In genomic region chr2:223943135-223943534, GRCh38 we compare ENCODE assay signal across 2 cellular contexts.
TF ChIP-seq lines count a peak whose summit lies in the region.

No MANE protein-coding gene starts in this region.

TF ChIP-seq in SK-N-SH, 30 proteins besides CTCF, POLR2A, EP300 and RAD21 (continued from another document):
- TF ChIP-seq TEAD4 (IDR thresholded peaks at IDR 0.05; ENCODE audit: borderline replicate concordance, insufficient read depth) (no peak), USF2 (IDR thresholded peaks at IDR 0.05; ENCODE audit: borderline replicate concordance, low read depth, low read length) (no peak)

TF ChIP-seq in SK-N-SH treated with all-trans-retinoic acid at 6 μM for 48 hours, 23 proteins besides CTCF, POLR2A, EP300 and RAD21 (continued from another document):
- TF ChIP-seq CSRNP3 (CRISPR knock-in tag; IDR thresholded peaks at IDR 0.05) = no peak
- no peak for TF ChIP-seq ZC3H10 (CRISPR knock-in tag; IDR thresholded peaks at IDR 0.05)
- no peak for TF ChIP-seq ZFP3 (CRISPR knock-in tag; IDR thresholded peaks at IDR 0.05)
- no peak for TF ChIP-seq BACH2 (CRISPR knock-in tag; IDR thresholded peaks at IDR 0.05; ENCODE audit: borderline replicate concordance)
- no peak for TF ChIP-seq TSHZ2 (CRISPR knock-in tag; IDR thresholded peaks at IDR 0.05)
